Comparison of ENCODE assay signal across 24 cellular contexts in the genomic region with DNA sequence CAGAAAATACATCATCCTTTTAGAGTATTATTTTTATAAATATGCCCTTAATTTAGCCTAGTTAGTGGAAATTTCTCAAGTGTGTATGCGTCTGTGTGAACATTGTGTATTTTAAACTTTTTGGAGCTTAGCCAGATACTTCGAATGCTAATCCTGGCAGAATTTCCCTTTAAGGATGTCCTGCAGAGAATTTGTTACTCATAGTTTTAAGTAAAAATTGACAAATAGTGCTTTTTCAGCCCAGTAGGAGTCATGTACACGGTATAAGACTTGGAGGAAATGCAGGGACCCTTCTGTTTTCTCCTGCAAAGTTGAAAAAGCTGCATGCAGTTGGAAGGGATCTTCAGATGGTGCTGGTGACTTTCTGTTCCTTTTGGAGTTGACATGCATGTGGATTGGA. TPM values are rescaled to one million over a fixed set of nuclear protein-coding genes. Genes with fewer than 3 reads are reported as not detected.
DNase-seq lines count a peak whose midpoint lies in the region; ATAC-seq and TF ChIP-seq lines count a peak whose summit lies in the region.
"Had no signal": no experiment of that assay in that cellular context is flagged by ENCODE, and none has a peak within 500 bp of the region (broad histone marks: within the 10 kb centered on the region; RNA-seq: fewer than 3 reads in every experiment).

A gene with protein sequence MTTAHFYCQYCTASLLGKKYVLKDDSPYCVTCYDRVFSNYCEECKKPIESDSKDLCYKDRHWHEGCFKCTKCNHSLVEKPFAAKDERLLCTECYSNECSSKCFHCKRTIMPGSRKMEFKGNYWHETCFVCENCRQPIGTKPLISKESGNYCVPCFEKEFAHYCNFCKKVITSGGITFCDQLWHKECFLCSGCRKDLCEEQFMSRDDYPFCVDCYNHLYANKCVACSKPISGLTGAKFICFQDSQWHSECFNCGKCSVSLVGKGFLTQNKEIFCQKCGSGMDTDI (plus strand): TSS at position 243 of the 400 bp plus-strand sequence. CDS start 40,486 bp downstream, outside the sequence.

- peak within 1 kb of the TSS; percentile 28 for H2AFZ ChIP-seq in smooth muscle cell (ENCODE audit: low read depth)

- TF ChIP-seq CTCF in heart right ventricle (IDR thresholded peaks at IDR 0.05) (no peak), left lung (IDR thresholded peaks at IDR 0.05) (no peak), smooth muscle cell (IDR thresholded peaks at IDR 0.05; ENCODE audit: borderline replicate concordance, insufficient read depth, poor library complexity, severe bottlenecking) (no peak), sigmoid colon (IDR thresholded peaks at IDR 0.05) (no peak)

- peak within 1 kb of the TSS; percentile 7 for H3K4me2 ChIP-seq in smooth muscle cell

- H3K27me3 Mint-ChIP-seq in T-helper 17 cell = no peaks in the 10 kb centered on the region
- peaks cover under 1% of the 10 kb centered on the region for H3K27me3 Mint-ChIP-seq in activated CD4-positive, alpha-beta memory T cell treated with anti-CD3 and anti-CD28 coated beads for 36 hours
- H3K27me3 Mint-ChIP-seq: IgD-negative memory B cell had no signal

- no peak within 1 kb of the TSS for H3K27ac Mint-ChIP-seq in T-helper 17 cell
- no peak within 1 kb of the TSS for H3K27ac Mint-ChIP-seq in activated CD4-positive, alpha-beta memory T cell treated with anti-CD3 and anti-CD28 coated beads for 36 hours
- H3K27ac Mint-ChIP-seq: activated B cell treated with CpG ODN at 0.5 μM for 24 hours; activated CD8-positive, alpha-beta T cell treated with anti-CD3 and anti-CD28 coated beads, Interleukin-2, amount 10 ng/mL, durations not matched to agents 7 days and 5 days; activated T-helper 1 cell treated with anti-CD3 and anti-CD28 coated beads, Interleukin-12 subunit alpha, Interleukin-12 subunit beta, Interleukin-2, Interleukin-4 antibody, amounts not matched to agents 30 ng/mL and 10 ng/mL and 1 ng/mL, durations not matched to agents 14 hours and 24 hours and 36 hours; IgD-negative memory B cell; natural killer cell treated with Interleukin-12 subunit alpha and Interleukin-12 subunit beta and Interleukin-15 and Interleukin-18, amount 100 ng/mL, for 72 hours had no signal

- H4K20me1 ChIP-seq in smooth muscle cell (ENCODE audit: low read depth) = no peaks in the 10 kb centered on the region

- no peaks in the 10 kb centered on the region for H3K4me1 Mint-ChIP-seq in T-helper 17 cell
- H3K4me1 Mint-ChIP-seq in activated CD4-positive, alpha-beta memory T cell treated with anti-CD3 and anti-CD28 coated beads for 36 hours (ENCODE audit: low read depth) = no peaks in the 10 kb centered on the region
- H3K4me1 Mint-ChIP-seq: activated B cell treated with CpG ODN at 0.5 μM for 24 hours, CD14-positive monocyte had no signal

- ATAC-seq in heart right ventricle (peak in 3 of 8 donors; percentile 25 to 45 (median 28)), Right ventricle myocardium inferior (no peak), left lung (no peak), T-helper 17 cell (no peak)
- ATAC-seq: activated CD8-positive, alpha-beta T cell treated with anti-CD3 and anti-CD28 coated beads, Interleukin-2, amount 10 ng/mL, durations not matched to agents 7 days and 5 days; natural killer cell treated with Interleukin-12 subunit alpha and Interleukin-12 subunit beta and Interleukin-15 and Interleukin-18, amount 100 ng/mL, for 72 hours had no signal

- intact Hi-C loops in heart right ventricle (cut with DNase I) (loop anchor here in 2 of 10 donors (10.0 kb wide), 1 partner anchor 62 kb away; no protein-coding TSS in a partner anchor), Right ventricle myocardium inferior (cut with DNase I) (no loop called here), left lung (cut with DNase I) (no loop called here), sigmoid colon (cut with DNase I) (no loop called here)
- intact Hi-C loops in activated CD4-positive, alpha-beta memory T cell treated with anti-CD3 and anti-CD28 coated beads for 36 hours (cut with micrococcal nuclease) = no loop called here

- H3K79me2 ChIP-seq in smooth muscle cell (ENCODE audit: low read depth) = no peaks in the 10 kb centered on the region

- H3K27ac ChIP-seq in heart right ventricle (peak within 1 kb of the TSS in 4 of 10 donors; percentile 39 to 51 (median 47)), left lung (no peak within 1 kb of the TSS), smooth muscle cell (ENCODE audit: low read depth) (no peak within 1 kb of the TSS), sigmoid colon (no peak within 1 kb of the TSS)

- H3K9me3 ChIP-seq in heart right ventricle = peaks cover 0 to 3% (median 0%) of the 10 kb centered on the region in 11 donors
- H3K9me3 ChIP-seq in left lung = no peaks in the 10 kb centered on the region
- H3K9me3 ChIP-seq in smooth muscle cell (replicated peaks; ENCODE audit: low read depth) = no peaks in the 10 kb centered on the region
- no peaks in the 10 kb centered on the region for H3K9me3 ChIP-seq in sigmoid colon
- H3K9me3 ChIP-seq in T-helper 17 cell (ENCODE audit: control insufficient read depth, low read length, poor library complexity, severe bottlenecking) = no peaks in the 10 kb centered on the region

- H3K36me3 ChIP-seq in heart right ventricle (no peaks in the 10 kb centered on the region), left lung (no peaks in the 10 kb centered on the region), smooth muscle cell (ENCODE audit: low read depth) (no peaks in the 10 kb centered on the region), sigmoid colon (no peaks in the 10 kb centered on the region)

- H3F3A ChIP-seq in smooth muscle cell (ENCODE audit: low read depth) = no peaks in the 10 kb centered on the region

- CTCF ChIA-PET in activated CD4-positive, alpha-beta memory T cell treated with anti-CD3 and anti-CD28 coated beads for 36 hours (lab: Charles Lee) = interaction anchor here (0.9 kb wide), 2 partner anchors 41 to 64 kb away, joined by 3 read pairs; no protein-coding TSS in a partner anchor

- no peak for DNase-seq in heart right ventricle
- no peak for DNase-seq in Right ventricle myocardium inferior (ENCODE audit: missing footprints)
- DNase-seq in left lung = no peak
- no peak for DNase-seq in smooth muscle cell (lab: John Stamatoyannopoulos, UW; ENCODE audit: unreplicated experiment)
- no peak for DNase-seq in sigmoid colon
- no peak for DNase-seq in T-helper 17 cell
- DNase-seq in glomerular visceral epithelial cell (ENCODE audit: extremely low spot score) = no peak
- no peak for DNase-seq in activated CD4-positive, alpha-beta memory T cell treated with anti-CD3 and anti-CD28 coated beads for 36 hours
- DNase-seq: activated B cell treated with CpG ODN at 0.5 μM for 24 hours; activated CD8-positive, alpha-beta T cell treated with anti-CD3 and anti-CD28 coated beads, Interleukin-2, amount 10 ng/mL, durations not matched to agents 7 days and 5 days; cerebellar nuclear complex; foreskin fibroblast; NCI-H1930; retina; substantia nigra had no signal

- H3K4me3 Mint-ChIP-seq in T-helper 17 cell = no peak within 1 kb of the TSS
- no peak within 1 kb of the TSS for H3K4me3 Mint-ChIP-seq in activated CD4-positive, alpha-beta memory T cell treated with anti-CD3 and anti-CD28 coated beads for 36 hours
- H3K4me3 Mint-ChIP-seq: activated B cell treated with CpG ODN at 0.5 μM for 24 hours; activated CD8-positive, alpha-beta T cell treated with anti-CD3 and anti-CD28 coated beads, Interleukin-2, amount 10 ng/mL, durations not matched to agents 7 days and 5 days; activated T-helper 1 cell treated with anti-CD3 and anti-CD28 coated beads, Interleukin-12 subunit alpha, Interleukin-12 subunit beta, Interleukin-2, Interleukin-4 antibody, amounts not matched to agents 30 ng/mL and 10 ng/mL and 1 ng/mL, durations not matched to agents 14 hours and 24 hours and 36 hours; CD14-positive monocyte; IgD-negative memory B cell; natural killer cell treated with Interleukin-12 subunit alpha and Interleukin-12 subunit beta and Interleukin-15 and Interleukin-18, amount 100 ng/mL, for 72 hours had no signal

- H3K4me3 ChIP-seq in heart right ventricle (peak within 1 kb of the TSS in 9 of 10 donors; percentile 4 to 38 (median 27)), left lung (peak within 1 kb of the TSS in 1 of 2 donors; percentile 8), smooth muscle cell (no peak within 1 kb of the TSS), sigmoid colon (no peak within 1 kb of the TSS)
- H3K4me3 ChIP-seq: lung had no signal

- no peak for TF ChIP-seq EP300 in sigmoid colon (IDR thresholded peaks at IDR 0.05)

- no peak within 1 kb of the TSS for H3K9ac ChIP-seq in smooth muscle cell (ENCODE audit: low read depth)

- H3K36me3 Mint-ChIP-seq in T-helper 17 cell (ENCODE audit: low read depth) = no peaks in the 10 kb centered on the region
- H3K36me3 Mint-ChIP-seq in activated CD4-positive, alpha-beta memory T cell treated with anti-CD3 and anti-CD28 coated beads for 36 hours = no peaks in the 10 kb centered on the region
- H3K36me3 Mint-ChIP-seq: CD14-positive monocyte; IgD-negative memory B cell; natural killer cell treated with Interleukin-12 subunit alpha and Interleukin-12 subunit beta and Interleukin-15 and Interleukin-18, amount 100 ng/mL, for 72 hours had no signal

- H3K4me1 ChIP-seq in heart right ventricle = no peaks in the 10 kb centered on the region
- H3K4me1 ChIP-seq in left lung = no peaks in the 10 kb centered on the region
- no peaks in the 10 kb centered on the region for H3K4me1 ChIP-seq in smooth muscle cell (ENCODE audit: low read depth)
- H3K4me1 ChIP-seq in sigmoid colon = no peaks in the 10 kb centered on the region

- no peaks in the 10 kb centered on the region for H3K9me3 Mint-ChIP-seq in activated CD4-positive, alpha-beta memory T cell treated with anti-CD3 and anti-CD28 coated beads for 36 hours
- H3K9me3 Mint-ChIP-seq: activated T-helper 1 cell treated with anti-CD3 and anti-CD28 coated beads, Interleukin-12 subunit alpha, Interleukin-12 subunit beta, Interleukin-2, Interleukin-4 antibody, amounts not matched to agents 30 ng/mL and 10 ng/mL and 1 ng/mL, durations not matched to agents 14 hours and 24 hours and 36 hours had no signal

- TF ChIP-seq POLR2A in sigmoid colon (IDR thresholded peaks at IDR 0.05) = no peak

- WGBS in heart right ventricle, 2 donors = 21 to 25% methylated on average over 3 of the region's 3 CpGs
- WGBS in smooth muscle cell (ENCODE audit: low lambda C conversion rate) = 50% methylated on average over 3 of the region's 3 CpGs
- 37 to 50% methylated on average over 3 of the region's 3 CpGs for WGBS in sigmoid colon, 2 donors

- POLR2A ChIA-PET in activated CD4-positive, alpha-beta memory T cell treated with anti-CD3 and anti-CD28 coated beads for 36 hours (lab: Charles Lee) = interaction anchor here (0.6 kb wide), 2 partner anchors 208 to 1199 kb away, joined by 3 read pairs; no protein-coding TSS in a partner anchor

- H3K27me3 ChIP-seq in heart right ventricle = no peaks in the 10 kb centered on the region
- H3K27me3 ChIP-seq in left lung = no peaks in the 10 kb centered on the region
- no peaks in the 10 kb centered on the region for H3K27me3 ChIP-seq in smooth muscle cell (ENCODE audit: low read depth)
- H3K27me3 ChIP-seq in sigmoid colon = no peaks in the 10 kb centered on the region

RNA-seq across cellular contexts. Expression of the gene that starts here (rescaled TPM):
- total RNA-seq in heart right ventricle = 10 to 100 TPM in 1 of 10 donors, 1 to 10 TPM in 9; 1.2 to 11.8 (median 3.4) TPM
- polyA plus RNA-seq in heart right ventricle = 1 to 10 TPM; 2.0 to 4.0 TPM
- total RNA-seq in Right ventricle myocardium inferior = 6.8 TPM
- total RNA-seq in left lung = 10 to 100 TPM; 13.3 to 15.1 TPM
- total RNA-seq in smooth muscle cell = not detected in 2 replicates
- not detected in 2 replicates for polyA plus RNA-seq in smooth muscle cell
- 10 to 100 TPM in 2 of 4 donors, 1 to 10 TPM in 2; 5.7 to 12.7 (median 9.2) TPM for total RNA-seq in sigmoid colon
- 1 to 10 TPM in 1 of 3 donors, under 1 TPM in 1, not detected in 1; 0.60 to 2.7 TPM for polyA plus RNA-seq in sigmoid colon
- not detected for total RNA-seq in T-helper 17 cell
- total RNA-seq in activated CD4-positive, alpha-beta memory T cell treated with anti-CD3 and anti-CD28 coated beads for 36 hours = not detected
- total RNA-seq: A172; activated B cell treated with CpG ODN at 0.5 μM for 24 hours; activated CD8-positive, alpha-beta T cell treated with anti-CD3 and anti-CD28 coated beads, Interleukin-2, amount 10 ng/mL, durations not matched to agents 7 days and 5 days; activated T-helper 1 cell treated with anti-CD3 and anti-CD28 coated beads, Interleukin-12 subunit alpha, Interleukin-12 subunit beta, Interleukin-2, Interleukin-4 antibody, amounts not matched to agents 30 ng/mL and 10 ng/mL and 1 ng/mL, durations not matched to agents 14 hours and 24 hours and 36 hours; H4; natural killer cell treated with Interleukin-12 subunit alpha and Interleukin-12 subunit beta and Interleukin-15 and Interleukin-18, amount 100 ng/mL, for 72 hours; NCI-H460; T-helper 1 cell treated with Interleukin-12 subunit alpha and Interleukin-12 subunit beta and Interleukin-4 antibody, amounts not matched to agents 30 ng/mL and 1 ng/mL, for 36 hours had no signal
- polyA plus RNA-seq: CD14-positive monocyte, IgD-negative memory B cell had no signal

Comparison
In these comparisons a context has a peak if more than half of its experiments do, and no peak if none do; other contexts are left out.
1. H3K4me3 ChIP-seq: peak in heart right ventricle (9 of 10); none in smooth muscle cell (single experiment) and sigmoid colon (0 of 4).